20 cellular contexts compared by ENCODE assay signal in genomic region chr12:130562711-130563110, GRCh38.
A peak's percentile ranks its signal among the peaks of the same experiment; 100 is the strongest.
DNase-seq lines count a peak whose midpoint lies in the region; ATAC-seq lines count a peak whose summit lies in the region.
"Had no signal": no experiment of that assay in that cellular context is flagged by ENCODE, and none has a peak within 500 bp of the region (broad histone marks: within the 10 kb centered on the region; RNA-seq: fewer than 3 reads in every experiment).

No MANE protein-coding gene starts in this region.

- ATAC-seq in HG02870 (IDR thresholded peaks at IDR 0.05; ENCODE audit: unreplicated experiment): no peak
- ATAC-seq: GM12878 had no signal

- no peaks in the 10 kb centered on the region for H3K36me3 ChIP-seq in SJSA1
- H3K36me3 ChIP-seq: BLaER1 had no signal

- no peak overlapping the region for H3K27ac ChIP-seq in SJSA1
- H3K27ac ChIP-seq: BLaER1 had no signal

- DNase-seq in SJSA1 (ENCODE audit: low read depth in 1 of 2, low spot score in 2 of 2) (peak; percentile 59 to 74), SW480 (ENCODE audit: low spot score) (peak; percentile 65), retina (peak; percentile 47), posterior cingulate gyrus (no peak)
- DNase-seq: 8988T; ACHN; BE2C; C1 segment of cervical spinal cord; CD4-positive, alpha-beta memory T cell; CD4-positive, CD25-positive, alpha-beta regulatory T cell; CD8-positive, alpha-beta memory T cell; COR-L47; DMS 273 treated with DMSO at 0.1 percent for 48 hours; DMS153; DND-41; EL; GDM1 had no signal

- H3K27me3 ChIP-seq in SJSA1 (replicated peaks): peaks cover 89% of the 10 kb centered on the region
- H3K27me3 ChIP-seq: BE2C, BLaER1 had no signal

- no peaks in the 10 kb centered on the region for H3K4me1 ChIP-seq in SJSA1 (replicated peaks)

- no peak overlapping the region for H3K4me3 ChIP-seq in SJSA1
- H3K4me3 ChIP-seq: BLaER1, GM12878 had no signal

- intact Hi-C loops in posterior cingulate gyrus (cut with DNase I): no loop called here

- H3K9me3 ChIP-seq in SJSA1 (replicated peaks): peaks cover 48% of the 10 kb centered on the region
- H3K9me3 ChIP-seq: BE2C had no signal

Comparison
In these comparisons a context has a peak if more than half of its experiments do, and no peak if none do; other contexts are left out.
1. DNase-seq: peak in SJSA1 (2 of 2), SW480 (single experiment) and retina (single experiment); none in posterior cingulate gyrus (0 of 10).